Comparison of ENCODE assay signal across 1 cellular context in the genomic region with DNA sequence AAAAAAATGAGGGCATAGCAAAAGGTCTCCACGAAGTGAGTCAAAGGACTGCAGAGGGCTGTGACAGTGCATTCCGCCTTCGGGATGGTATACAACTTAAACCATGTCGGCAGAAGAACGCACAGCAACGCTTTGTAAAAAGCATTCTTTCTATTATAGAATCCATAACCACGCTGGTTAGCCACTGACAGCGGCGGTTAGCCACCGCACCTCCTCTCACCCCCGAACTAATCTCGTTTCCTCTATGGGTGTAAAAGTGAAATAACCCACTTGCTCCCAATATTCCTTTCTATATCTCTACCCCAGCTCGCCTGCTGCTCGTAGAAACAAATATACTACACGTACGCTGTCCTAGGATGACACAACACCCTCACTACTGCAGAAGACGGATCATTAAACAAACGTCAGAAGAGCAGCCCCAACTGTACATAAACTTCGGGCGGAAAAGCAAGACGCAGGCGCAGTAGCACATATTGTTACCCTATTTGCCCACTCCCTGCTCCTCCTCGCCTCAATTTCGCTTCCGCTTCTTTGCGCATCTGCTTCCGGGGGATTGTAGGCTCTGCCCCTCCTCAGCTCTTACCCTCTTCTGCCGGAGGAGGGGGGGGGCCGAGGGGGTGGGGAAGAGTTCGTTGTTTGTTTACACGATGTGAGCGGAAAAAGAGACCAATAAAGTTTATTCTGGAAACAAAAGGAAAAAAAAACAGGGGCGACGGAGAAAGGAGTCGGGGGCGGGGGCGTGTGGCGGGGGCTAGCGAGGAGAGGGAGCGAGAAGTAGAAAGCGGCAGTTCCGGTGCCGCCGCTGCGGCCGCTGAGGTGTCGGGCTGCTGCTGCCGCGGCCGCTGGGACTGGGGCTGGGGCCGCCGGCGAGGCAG.
TF ChIP-seq lines count a peak whose summit lies in the region.

A gene (plus strand): TSS at position 787 of the 875 bp plus-strand sequence. CDS start 50,469 bp downstream, outside the sequence.

TF ChIP-seq in K562, 482 proteins besides CTCF, POLR2A, EP300 and RAD21 (continued from another document and continues in another):
- TF ChIP-seq, protein P1, sequence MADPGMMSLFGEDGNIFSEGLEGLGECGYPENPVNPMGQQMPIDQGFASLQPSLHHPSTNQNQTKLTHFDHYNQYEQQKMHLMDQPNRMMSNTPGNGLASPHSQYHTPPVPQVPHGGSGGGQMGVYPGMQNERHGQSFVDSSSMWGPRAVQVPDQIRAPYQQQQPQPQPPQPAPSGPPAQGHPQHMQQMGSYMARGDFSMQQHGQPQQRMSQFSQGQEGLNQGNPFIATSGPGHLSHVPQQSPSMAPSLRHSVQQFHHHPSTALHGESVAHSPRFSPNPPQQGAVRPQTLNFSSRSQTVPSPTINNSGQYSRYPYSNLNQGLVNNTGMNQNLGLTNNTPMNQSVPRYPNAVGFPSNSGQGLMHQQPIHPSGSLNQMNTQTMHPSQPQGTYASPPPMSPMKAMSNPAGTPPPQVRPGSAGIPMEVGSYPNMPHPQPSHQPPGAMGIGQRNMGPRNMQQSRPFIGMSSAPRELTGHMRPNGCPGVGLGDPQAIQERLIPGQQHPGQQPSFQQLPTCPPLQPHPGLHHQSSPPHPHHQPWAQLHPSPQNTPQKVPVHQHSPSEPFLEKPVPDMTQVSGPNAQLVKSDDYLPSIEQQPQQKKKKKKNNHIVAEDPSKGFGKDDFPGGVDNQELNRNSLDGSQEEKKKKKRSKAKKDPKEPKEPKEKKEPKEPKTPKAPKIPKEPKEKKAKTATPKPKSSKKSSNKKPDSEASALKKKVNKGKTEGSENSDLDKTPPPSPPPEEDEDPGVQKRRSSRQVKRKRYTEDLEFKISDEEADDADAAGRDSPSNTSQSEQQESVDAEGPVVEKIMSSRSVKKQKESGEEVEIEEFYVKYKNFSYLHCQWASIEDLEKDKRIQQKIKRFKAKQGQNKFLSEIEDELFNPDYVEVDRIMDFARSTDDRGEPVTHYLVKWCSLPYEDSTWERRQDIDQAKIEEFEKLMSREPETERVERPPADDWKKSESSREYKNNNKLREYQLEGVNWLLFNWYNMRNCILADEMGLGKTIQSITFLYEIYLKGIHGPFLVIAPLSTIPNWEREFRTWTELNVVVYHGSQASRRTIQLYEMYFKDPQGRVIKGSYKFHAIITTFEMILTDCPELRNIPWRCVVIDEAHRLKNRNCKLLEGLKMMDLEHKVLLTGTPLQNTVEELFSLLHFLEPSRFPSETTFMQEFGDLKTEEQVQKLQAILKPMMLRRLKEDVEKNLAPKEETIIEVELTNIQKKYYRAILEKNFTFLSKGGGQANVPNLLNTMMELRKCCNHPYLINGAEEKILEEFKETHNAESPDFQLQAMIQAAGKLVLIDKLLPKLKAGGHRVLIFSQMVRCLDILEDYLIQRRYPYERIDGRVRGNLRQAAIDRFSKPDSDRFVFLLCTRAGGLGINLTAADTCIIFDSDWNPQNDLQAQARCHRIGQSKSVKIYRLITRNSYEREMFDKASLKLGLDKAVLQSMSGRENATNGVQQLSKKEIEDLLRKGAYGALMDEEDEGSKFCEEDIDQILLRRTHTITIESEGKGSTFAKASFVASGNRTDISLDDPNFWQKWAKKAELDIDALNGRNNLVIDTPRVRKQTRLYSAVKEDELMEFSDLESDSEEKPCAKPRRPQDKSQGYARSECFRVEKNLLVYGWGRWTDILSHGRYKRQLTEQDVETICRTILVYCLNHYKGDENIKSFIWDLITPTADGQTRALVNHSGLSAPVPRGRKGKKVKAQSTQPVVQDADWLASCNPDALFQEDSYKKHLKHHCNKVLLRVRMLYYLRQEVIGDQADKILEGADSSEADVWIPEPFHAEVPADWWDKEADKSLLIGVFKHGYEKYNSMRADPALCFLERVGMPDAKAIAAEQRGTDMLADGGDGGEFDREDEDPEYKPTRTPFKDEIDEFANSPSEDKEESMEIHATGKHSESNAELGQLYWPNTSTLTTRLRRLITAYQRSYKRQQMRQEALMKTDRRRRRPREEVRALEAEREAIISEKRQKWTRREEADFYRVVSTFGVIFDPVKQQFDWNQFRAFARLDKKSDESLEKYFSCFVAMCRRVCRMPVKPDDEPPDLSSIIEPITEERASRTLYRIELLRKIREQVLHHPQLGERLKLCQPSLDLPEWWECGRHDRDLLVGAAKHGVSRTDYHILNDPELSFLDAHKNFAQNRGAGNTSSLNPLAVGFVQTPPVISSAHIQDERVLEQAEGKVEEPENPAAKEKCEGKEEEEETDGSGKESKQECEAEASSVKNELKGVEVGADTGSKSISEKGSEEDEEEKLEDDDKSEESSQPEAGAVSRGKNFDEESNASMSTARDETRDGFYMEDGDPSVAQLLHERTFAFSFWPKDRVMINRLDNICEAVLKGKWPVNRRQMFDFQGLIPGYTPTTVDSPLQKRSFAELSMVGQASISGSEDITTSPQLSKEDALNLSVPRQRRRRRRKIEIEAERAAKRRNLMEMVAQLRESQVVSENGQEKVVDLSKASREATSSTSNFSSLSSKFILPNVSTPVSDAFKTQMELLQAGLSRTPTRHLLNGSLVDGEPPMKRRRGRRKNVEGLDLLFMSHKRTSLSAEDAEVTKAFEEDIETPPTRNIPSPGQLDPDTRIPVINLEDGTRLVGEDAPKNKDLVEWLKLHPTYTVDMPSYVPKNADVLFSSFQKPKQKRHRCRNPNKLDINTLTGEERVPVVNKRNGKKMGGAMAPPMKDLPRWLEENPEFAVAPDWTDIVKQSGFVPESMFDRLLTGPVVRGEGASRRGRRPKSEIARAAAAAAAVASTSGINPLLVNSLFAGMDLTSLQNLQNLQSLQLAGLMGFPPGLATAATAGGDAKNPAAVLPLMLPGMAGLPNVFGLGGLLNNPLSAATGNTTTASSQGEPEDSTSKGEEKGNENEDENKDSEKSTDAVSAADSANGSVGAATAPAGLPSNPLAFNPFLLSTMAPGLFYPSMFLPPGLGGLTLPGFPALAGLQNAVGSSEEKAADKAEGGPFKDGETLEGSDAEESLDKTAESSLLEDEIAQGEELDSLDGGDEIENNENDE (IDR thresholded peaks at IDR 0.05; ENCODE audit: low read depth, low read length), result no peak
- TF ChIP-seq NR2C2 (CRISPR knock-in tag; IDR thresholded peaks at IDR 0.05), result peak; percentile 96
- peak; percentile 99 for TF ChIP-seq NR2C2 (tag; IDR thresholded peaks at IDR 0.05)
- TF ChIP-seq LEF1 (IDR thresholded peaks at IDR 0.05), result no peak; the same call in 1 of the 2 replicates
- no peak for TF ChIP-seq TRIM28 (IDR thresholded peaks at IDR 0.05)
- TF ChIP-seq RBM15 (IDR thresholded peaks at IDR 0.05; ENCODE audit: insufficient read depth, low read length), result no peak
- TF ChIP-seq ZSCAN32 (CRISPR knock-in tag; IDR thresholded peaks at IDR 0.05), result no peak
- TF ChIP-seq, protein P2, sequence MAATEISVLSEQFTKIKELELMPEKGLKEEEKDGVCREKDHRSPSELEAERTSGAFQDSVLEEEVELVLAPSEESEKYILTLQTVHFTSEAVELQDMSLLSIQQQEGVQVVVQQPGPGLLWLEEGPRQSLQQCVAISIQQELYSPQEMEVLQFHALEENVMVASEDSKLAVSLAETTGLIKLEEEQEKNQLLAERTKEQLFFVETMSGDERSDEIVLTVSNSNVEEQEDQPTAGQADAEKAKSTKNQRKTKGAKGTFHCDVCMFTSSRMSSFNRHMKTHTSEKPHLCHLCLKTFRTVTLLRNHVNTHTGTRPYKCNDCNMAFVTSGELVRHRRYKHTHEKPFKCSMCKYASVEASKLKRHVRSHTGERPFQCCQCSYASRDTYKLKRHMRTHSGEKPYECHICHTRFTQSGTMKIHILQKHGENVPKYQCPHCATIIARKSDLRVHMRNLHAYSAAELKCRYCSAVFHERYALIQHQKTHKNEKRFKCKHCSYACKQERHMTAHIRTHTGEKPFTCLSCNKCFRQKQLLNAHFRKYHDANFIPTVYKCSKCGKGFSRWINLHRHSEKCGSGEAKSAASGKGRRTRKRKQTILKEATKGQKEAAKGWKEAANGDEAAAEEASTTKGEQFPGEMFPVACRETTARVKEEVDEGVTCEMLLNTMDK (IDR thresholded peaks at IDR 0.05; ENCODE audit: borderline replicate concordance, insufficient read depth, low read depth, low read length, poor library complexity, severe bottlenecking), result no peak
- TF ChIP-seq SMC3 (conservative IDR thresholded peaks at IDR 0.05; ENCODE audit: insufficient read depth, low read depth, low read length), result no peak
- no peak for TF ChIP-seq TEAD1 (CRISPR knock-in tag; IDR thresholded peaks at IDR 0.05)
- no peak for TF ChIP-seq SMAD3 (CRISPR knock-in tag; conservative IDR thresholded peaks at IDR 0.05)
- TF ChIP-seq SMAD1 (IDR thresholded peaks at IDR 0.05; ENCODE audit: low read depth, low read length, partially characterized antibody), result no peak
- no peak for TF ChIP-seq ZNF24 (IDR thresholded peaks at IDR 0.05)
- TF ChIP-seq TFAM (CRISPR knock-in tag; conservative IDR thresholded peaks at IDR 0.05), result no peak
- TF ChIP-seq, protein P3, sequence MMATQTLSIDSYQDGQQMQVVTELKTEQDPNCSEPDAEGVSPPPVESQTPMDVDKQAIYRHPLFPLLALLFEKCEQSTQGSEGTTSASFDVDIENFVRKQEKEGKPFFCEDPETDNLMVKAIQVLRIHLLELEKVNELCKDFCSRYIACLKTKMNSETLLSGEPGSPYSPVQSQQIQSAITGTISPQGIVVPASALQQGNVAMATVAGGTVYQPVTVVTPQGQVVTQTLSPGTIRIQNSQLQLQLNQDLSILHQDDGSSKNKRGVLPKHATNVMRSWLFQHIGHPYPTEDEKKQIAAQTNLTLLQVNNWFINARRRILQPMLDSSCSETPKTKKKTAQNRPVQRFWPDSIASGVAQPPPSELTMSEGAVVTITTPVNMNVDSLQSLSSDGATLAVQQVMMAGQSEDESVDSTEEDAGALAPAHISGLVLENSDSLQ (IDR thresholded peaks at IDR 0.05), result peak; percentile 67
- no peak for TF ChIP-seq NBN (IDR thresholded peaks at IDR 0.05; ENCODE audit: low read depth)
- TF ChIP-seq CBX2 (IDR thresholded peaks at IDR 0.05; ENCODE audit: insufficient read depth, low read length, poor library complexity, severe bottlenecking), result no peak
- TF ChIP-seq ASH1L (IDR thresholded peaks at IDR 0.05; ENCODE audit: borderline replicate concordance, low read depth, partially characterized antibody), result no peak
- TF ChIP-seq OTX1 (CRISPR knock-in tag; IDR thresholded peaks at IDR 0.05), result 0 out of 2 replicates have a peak, but pooled peaks have one; percentile 17
- TF ChIP-seq HMG20A (CRISPR knock-in tag; conservative IDR thresholded peaks at IDR 0.05), result no peak
- TF ChIP-seq ZKSCAN8 (CRISPR knock-in tag; IDR thresholded peaks at IDR 0.05), result no peak
- TF ChIP-seq ZNF12 (CRISPR knock-in tag; IDR thresholded peaks at IDR 0.05), result no peak
- no peak for TF ChIP-seq SRSF1 (IDR thresholded peaks at IDR 0.05; ENCODE audit: low read depth, low read length)
- TF ChIP-seq, protein P4, sequence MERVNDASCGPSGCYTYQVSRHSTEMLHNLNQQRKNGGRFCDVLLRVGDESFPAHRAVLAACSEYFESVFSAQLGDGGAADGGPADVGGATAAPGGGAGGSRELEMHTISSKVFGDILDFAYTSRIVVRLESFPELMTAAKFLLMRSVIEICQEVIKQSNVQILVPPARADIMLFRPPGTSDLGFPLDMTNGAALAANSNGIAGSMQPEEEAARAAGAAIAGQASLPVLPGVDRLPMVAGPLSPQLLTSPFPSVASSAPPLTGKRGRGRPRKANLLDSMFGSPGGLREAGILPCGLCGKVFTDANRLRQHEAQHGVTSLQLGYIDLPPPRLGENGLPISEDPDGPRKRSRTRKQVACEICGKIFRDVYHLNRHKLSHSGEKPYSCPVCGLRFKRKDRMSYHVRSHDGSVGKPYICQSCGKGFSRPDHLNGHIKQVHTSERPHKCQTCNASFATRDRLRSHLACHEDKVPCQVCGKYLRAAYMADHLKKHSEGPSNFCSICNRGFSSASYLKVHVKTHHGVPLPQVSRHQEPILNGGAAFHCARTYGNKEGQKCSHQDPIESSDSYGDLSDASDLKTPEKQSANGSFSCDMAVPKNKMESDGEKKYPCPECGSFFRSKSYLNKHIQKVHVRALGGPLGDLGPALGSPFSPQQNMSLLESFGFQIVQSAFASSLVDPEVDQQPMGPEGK (CRISPR knock-in tag; IDR thresholded peaks at IDR 0.05; ENCODE audit: borderline replicate concordance), result no peak
- TF ChIP-seq, protein P5, sequence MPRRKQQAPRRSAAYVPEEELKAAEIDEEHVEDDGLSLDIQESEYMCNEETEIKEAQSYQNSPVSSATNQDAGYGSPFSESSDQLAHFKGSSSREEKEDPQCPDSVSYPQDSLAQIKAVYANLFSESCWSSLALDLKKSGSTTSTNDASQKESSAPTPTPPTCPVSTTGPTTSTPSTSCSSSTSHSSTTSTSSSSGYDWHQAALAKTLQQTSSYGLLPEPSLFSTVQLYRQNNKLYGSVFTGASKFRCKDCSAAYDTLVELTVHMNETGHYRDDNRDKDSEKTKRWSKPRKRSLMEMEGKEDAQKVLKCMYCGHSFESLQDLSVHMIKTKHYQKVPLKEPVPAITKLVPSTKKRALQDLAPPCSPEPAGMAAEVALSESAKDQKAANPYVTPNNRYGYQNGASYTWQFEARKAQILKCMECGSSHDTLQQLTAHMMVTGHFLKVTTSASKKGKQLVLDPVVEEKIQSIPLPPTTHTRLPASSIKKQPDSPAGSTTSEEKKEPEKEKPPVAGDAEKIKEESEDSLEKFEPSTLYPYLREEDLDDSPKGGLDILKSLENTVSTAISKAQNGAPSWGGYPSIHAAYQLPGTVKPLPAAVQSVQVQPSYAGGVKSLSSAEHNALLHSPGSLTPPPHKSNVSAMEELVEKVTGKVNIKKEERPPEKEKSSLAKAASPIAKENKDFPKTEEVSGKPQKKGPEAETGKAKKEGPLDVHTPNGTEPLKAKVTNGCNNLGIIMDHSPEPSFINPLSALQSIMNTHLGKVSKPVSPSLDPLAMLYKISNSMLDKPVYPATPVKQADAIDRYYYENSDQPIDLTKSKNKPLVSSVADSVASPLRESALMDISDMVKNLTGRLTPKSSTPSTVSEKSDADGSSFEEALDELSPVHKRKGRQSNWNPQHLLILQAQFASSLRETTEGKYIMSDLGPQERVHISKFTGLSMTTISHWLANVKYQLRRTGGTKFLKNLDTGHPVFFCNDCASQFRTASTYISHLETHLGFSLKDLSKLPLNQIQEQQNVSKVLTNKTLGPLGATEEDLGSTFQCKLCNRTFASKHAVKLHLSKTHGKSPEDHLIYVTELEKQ (CRISPR knock-in tag; IDR thresholded peaks at IDR 0.05), result no peak
- TF ChIP-seq PHTF2 (CRISPR knock-in tag; IDR thresholded peaks at IDR 0.05), result no peak
- TF ChIP-seq SPI1 (IDR thresholded peaks at IDR 0.05; ENCODE audit: borderline replicate concordance, low read depth, low read length), result peak; percentile 31; the same call in 1 of the 2 replicates
- TF ChIP-seq SREBF2 (CRISPR knock-in tag; IDR thresholded peaks at IDR 0.05), result no peak
- TF ChIP-seq ZNF717 (CRISPR knock-in tag; IDR thresholded peaks at IDR 0.05), result no peak
- no peak for TF ChIP-seq ZNF354B (CRISPR knock-in tag; IDR thresholded peaks at IDR 0.05)
- no peak for TF ChIP-seq ZNF561 (CRISPR knock-in tag; conservative IDR thresholded peaks at IDR 0.05)
